8 cellular contexts compared by ENCODE assay signal in genomic region chr18:57077786-57078552, GRCh38.
A peak's percentile ranks its signal among the peaks of the same experiment; 100 is the strongest.
DNase-seq lines count a peak whose midpoint lies in the region; ATAC-seq and TF ChIP-seq lines count a peak whose summit lies in the region.

No MANE protein-coding gene starts in this region.

- ATAC-seq in GM18867 (IDR thresholded peaks at IDR 0.05; ENCODE audit: unreplicated experiment), result peak; percentile 88
- peak; percentile 86 for ATAC-seq in HG02571 (IDR thresholded peaks at IDR 0.05; ENCODE audit: unreplicated experiment)
- ATAC-seq in naive thymus-derived CD8-positive, alpha-beta T cell, result peak; percentile 83 to 93

- no peak for TF ChIP-seq CTCF in NB4 (IDR thresholded peaks at IDR 0.05; ENCODE audit: low read depth, low read length)
- TF ChIP-seq CTCF in esophagus squamous epithelium (IDR thresholded peaks at IDR 0.05), result no peak

- H3K27ac Mint-ChIP-seq in naive thymus-derived CD8-positive, alpha-beta T cell, result peak overlapping the region in 6 of 10 donors; percentile 4 to 75 (median 40)

- H3K4me1 Mint-ChIP-seq in naive thymus-derived CD8-positive, alpha-beta T cell, result peaks cover 16 to 43% (median 32%) of the 10 kb centered on the region in 4 donors

- H3K27me3 ChIP-seq in esophagus squamous epithelium, result peaks cover 0 to 46% (median 0%) of the 10 kb centered on the region in 4 donors

- DNase-seq in NB4 (ENCODE audit: low read depth) (peak; percentile 94), esophagus squamous epithelium (lab: John Stamatoyannopoulos, UW) (no peak), OCI-M2 (lab: John Stamatoyannopoulos, UW; ENCODE audit: unreplicated experiment) (no peak), NCI-H2029 treated with DMSO at 0.1 percent for 48 hours (lab: John Stamatoyannopoulos, UW) (no peak), medulla oblongata (ENCODE audit: extremely low spot score) (no peak)
- peak; percentile 5 to 74 (median 42) for DNase-seq in naive thymus-derived CD8-positive, alpha-beta T cell

- no peak overlapping the region for H3K4me3 ChIP-seq in NB4 (ENCODE audit: low read depth, low read length)
- H3K4me3 ChIP-seq in esophagus squamous epithelium, result no peak overlapping the region

- H3K27me3 Mint-ChIP-seq in naive thymus-derived CD8-positive, alpha-beta T cell, result peaks cover 0 to 10% (median 4%) of the 10 kb centered on the region in 5 donors

- peaks cover 0 to 3% (median 0%) of the 10 kb centered on the region in 9 donors for H3K9me3 Mint-ChIP-seq in naive thymus-derived CD8-positive, alpha-beta T cell

- intact Hi-C loops in esophagus squamous epithelium (cut with DNase I), result no loop called here

- WGBS in esophagus squamous epithelium, 2 donors, result 66 to 81% methylated on average over 6 to 8 of the region's 11 CpGs

- H3K36me3 Mint-ChIP-seq in naive thymus-derived CD8-positive, alpha-beta T cell, result peaks cover 0 to 4% (median 0%) of the 10 kb centered on the region in 3 donors

- no peak overlapping the region for H3K27ac ChIP-seq in esophagus squamous epithelium

- H3K9me3 ChIP-seq in esophagus squamous epithelium, result no peaks in the 10 kb centered on the region

- H3K4me1 ChIP-seq in esophagus squamous epithelium, result no peaks in the 10 kb centered on the region

- H3K36me3 ChIP-seq in esophagus squamous epithelium, result no peaks in the 10 kb centered on the region

- TF ChIP-seq POLR2A in NB4 (IDR thresholded peaks at IDR 0.05; ENCODE audit: extremely low read depth, insufficient read length), result no peak
- no peak for TF ChIP-seq POLR2A in esophagus squamous epithelium (IDR thresholded peaks at IDR 0.05)

- POLR2A ChIA-PET in naive thymus-derived CD8-positive, alpha-beta T cell (lab: Charles Lee), result no interaction called here

- peak overlapping the region; percentile 24 to 75 (median 67) for H3K4me3 Mint-ChIP-seq in naive thymus-derived CD8-positive, alpha-beta T cell

Comparison
In these comparisons a context has a peak if more than half of its experiments do, and no peak if none do; other contexts are left out.
1. DNase-seq: peak in NB4 (single experiment) and naive thymus-derived CD8-positive, alpha-beta T cell (10 of 10); none in esophagus squamous epithelium (single experiment), OCI-M2 (single experiment), NCI-H2029 treated with DMSO at 0.1 percent for 48 hours (single experiment) and medulla oblongata (single experiment).
2. Peak in every context shown above with its lines, with median percentiles within 50 percentile points of each other: ATAC-seq.